8 cellular contexts compared by ENCODE assay signal in the genomic region with DNA sequence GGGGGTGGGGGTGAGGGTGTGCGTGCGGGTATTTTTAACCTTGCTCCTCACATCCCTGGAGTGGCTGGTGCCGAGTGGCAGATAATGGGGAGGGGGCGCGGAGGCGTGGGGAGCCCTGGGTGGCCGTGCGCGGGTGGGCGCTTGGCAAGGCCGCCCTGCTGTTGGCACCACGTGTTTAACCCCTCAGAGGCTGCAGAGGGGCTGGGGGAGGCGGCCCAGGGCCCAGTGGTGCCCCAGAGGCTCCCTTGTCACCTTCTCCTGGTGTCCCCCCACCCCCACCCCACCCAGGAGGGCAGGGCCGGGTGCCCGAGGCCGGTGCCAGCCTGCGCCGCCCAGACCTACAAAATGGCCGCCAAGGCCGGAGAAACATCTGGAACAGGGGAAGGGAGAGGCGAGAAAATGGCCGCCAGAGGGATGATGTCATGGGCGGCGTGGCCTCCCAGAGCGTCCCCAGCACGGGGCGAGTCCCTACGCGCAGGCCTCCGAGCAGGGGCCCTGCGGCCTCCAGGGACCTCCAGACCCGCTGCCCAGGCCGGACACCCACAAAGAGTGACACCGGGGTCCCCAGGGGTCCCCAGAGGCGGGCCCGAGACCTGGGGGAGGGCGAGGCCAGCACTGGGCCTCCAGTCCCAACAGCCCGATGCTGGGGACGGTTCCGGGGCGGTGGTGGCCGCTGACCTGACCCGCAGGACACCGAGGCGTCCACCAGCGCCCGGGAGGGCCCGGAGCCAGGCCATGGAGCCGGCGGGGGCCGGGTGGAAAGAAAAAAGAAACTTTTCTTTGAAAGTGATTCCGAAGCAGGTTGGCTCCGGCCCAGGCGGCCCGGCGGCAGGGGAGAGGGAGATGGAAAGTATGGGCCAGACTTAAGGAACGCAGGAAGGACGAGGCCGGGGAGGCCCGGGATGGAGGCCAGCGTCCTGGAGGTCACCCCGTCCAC. TPM values are rescaled to one million over a fixed set of nuclear protein-coding genes. Genes with fewer than 3 reads are reported as not detected.
A peak's percentile ranks its signal among the peaks of the same experiment; 100 is the strongest.
DNase-seq lines count a peak whose midpoint lies in the region; ATAC-seq and TF ChIP-seq lines count a peak whose summit lies in the region.

No MANE protein-coding gene starts in this region.

- H3K27me3 ChIP-seq in brain microvascular endothelial cell (replicated peaks): no peaks in the 10 kb centered on the region

- in situ Hi-C loops in brain microvascular endothelial cell (cut with HindIII; ENCODE audit: low pct_ligation_motif_present, low sequenced_read_pairs): no loop called here

- intact Hi-C loops in sciatic nerve (cut with DNase I): no loop called here

- no peak for TF ChIP-seq CTCF in brain microvascular endothelial cell (IDR thresholded peaks at IDR 0.05; ENCODE audit: low read depth, low read length, missing control alignments)

- peak; percentile 84 for ATAC-seq in sciatic nerve
- ATAC-seq in HG03432 (IDR thresholded peaks at IDR 0.05; ENCODE audit: unreplicated experiment): no peak

- peak overlapping the region; percentile 27 for H3K4me3 ChIP-seq in brain microvascular endothelial cell (ENCODE audit: low read depth, low read length)

- H3K27ac ChIP-seq in brain microvascular endothelial cell: peak overlapping the region; percentile 96

- peaks cover 14% of the 10 kb centered on the region for H3K36me3 ChIP-seq in brain microvascular endothelial cell (replicated peaks)

- DNase-seq in Daoy (ENCODE audit: low read depth) (peak; percentile 88), brain microvascular endothelial cell (peak; percentile 72), hippocampal formation (lab: John Stamatoyannopoulos, UW) (peak; percentile 67 to 85), sciatic nerve (ENCODE audit: low spot score) (peak; percentile 95), KG1 (lab: John Stamatoyannopoulos, UW) (no peak), ecto neural progenitor cell (ENCODE audit: low spot score) (no peak)
- no peak for DNase-seq in activated effector memory CD4-positive, alpha-beta T cell treated with anti-CD3 and anti-CD28 coated beads, Interleukin-2, amount 50 U/mL, for 16 hours

RNA-seq across cellular contexts. Expression of gene NFIC, which starts 38.2 kb away (rescaled TPM):
- 16.0 and 20.2 TPM in 2 replicates for total RNA-seq in Daoy (2014; rRNA removed; shearing (Covaris generic))
- 178 TPM for total RNA-seq in sciatic nerve

Comparison
In these comparisons a context has a peak if more than half of its experiments do, and no peak if none do; other contexts are left out.
1. DNase-seq: peak in Daoy (single experiment), brain microvascular endothelial cell (single experiment), hippocampal formation (2 of 2) and sciatic nerve (single experiment); none in KG1 (single experiment), activated effector memory CD4-positive, alpha-beta T cell treated with anti-CD3 and anti-CD28 coated beads, Interleukin-2, amount 50 U/mL, for 16 hours (single experiment) and ecto neural progenitor cell (single experiment).